ENCODE assay signal across 8 cellular contexts in genomic region chr3:111676177-111677021, GRCh38. TPM values are rescaled to one million over a fixed set of nuclear protein-coding genes. Genes with fewer than 3 reads are reported as not detected.
DNase-seq lines count a peak whose midpoint lies in the region; ATAC-seq and TF ChIP-seq lines count a peak whose summit lies in the region.

No MANE protein-coding gene starts in this region.

- H3K27me3 Mint-ChIP-seq in glutamatergic neuron (ENCODE audit: unreplicated experiment): peaks cover 3% of the 10 kb centered on the region

- peak overlapping the region; percentile 22; the same call in 1 of the 2 replicates for H3K27ac ChIP-seq in ACC112 (ENCODE audit: low read depth, low read length)
- no peak overlapping the region for H3K27ac ChIP-seq in SJSA1

- no peaks in the 10 kb centered on the region for H3K36me3 ChIP-seq in ACC112 (ENCODE audit: insufficient read depth, low read length)
- H3K36me3 ChIP-seq in SJSA1: no peaks in the 10 kb centered on the region

- no peaks in the 10 kb centered on the region for H3K27me3 ChIP-seq in ACC112 (ENCODE audit: insufficient read depth, low read length)
- no peaks in the 10 kb centered on the region for H3K27me3 ChIP-seq in SJSA1 (replicated peaks)

- H3K27ac Mint-ChIP-seq in glutamatergic neuron (ENCODE audit: unreplicated experiment): peak overlapping the region; percentile 99

- DNase-seq in SJSA1 (ENCODE audit: low read depth in 1 of 2, low spot score in 2 of 2) (peak; percentile 54 to 95), glutamatergic neuron (no peak), NCI-H446 treated with DMSO at 0.1 percent for 48 hours (lab: John Stamatoyannopoulos, UW) (no peak), SIG-M5 treated with dmso at 0.1 percent for 504 hours (lab: John Stamatoyannopoulos, UW; ENCODE audit: unreplicated experiment) (no peak), islet precursor cell (no peak)

- H3K4me1 Mint-ChIP-seq in glutamatergic neuron (ENCODE audit: low read depth, unreplicated experiment): peaks cover 24% of the 10 kb centered on the region

- no peaks in the 10 kb centered on the region for H3K79me2 ChIP-seq in ACC112 (ENCODE audit: control insufficient read depth, insufficient read depth, low read length, unreplicated experiment)

- H3K4me3 Mint-ChIP-seq in glutamatergic neuron (ENCODE audit: unreplicated experiment): peak overlapping the region; percentile 95

- peak; percentile 27 for ATAC-seq in GM21786 (IDR thresholded peaks at IDR 0.05; ENCODE audit: unreplicated experiment)
- no peak for ATAC-seq in HG02885 (IDR thresholded peaks at IDR 0.05; ENCODE audit: poor library complexity, unreplicated experiment)

- H3K36me3 Mint-ChIP-seq in glutamatergic neuron (ENCODE audit: unreplicated experiment): no peaks in the 10 kb centered on the region

- H3K4me3 ChIP-seq in ACC112 (ENCODE audit: low read depth, low read length): peak overlapping the region; percentile 80
- no peak overlapping the region for H3K4me3 ChIP-seq in SJSA1

- H3K9me3 ChIP-seq in SJSA1 (replicated peaks): no peaks in the 10 kb centered on the region

- peaks cover 12% of the 10 kb centered on the region for H3K9me3 Mint-ChIP-seq in glutamatergic neuron (ENCODE audit: unreplicated experiment)

- no peak for TF ChIP-seq CTCF in glutamatergic neuron (IDR thresholded peaks at IDR 0.05; ENCODE audit: partially characterized antibody, unreplicated experiment)

- H2AFZ ChIP-seq in ACC112 (ENCODE audit: low read length, unreplicated experiment): peak overlapping the region; percentile 50

- H3K4me1 ChIP-seq in ACC112 (ENCODE audit: control insufficient read depth, insufficient read depth, low read length, unreplicated experiment) (peaks cover 28% of the 10 kb centered on the region), SJSA1 (replicated peaks) (peaks cover 34% of the 10 kb centered on the region)

RNA-seq across cellular contexts. Expression of gene PLCXD2, which starts 1.9 kb away (rescaled TPM):
- total RNA-seq in SJSA1 (2014; rRNA removed; shearing (Covaris generic)): 0.32 TPM in 1 of 2 replicates, not detected in the other
- total RNA-seq in glutamatergic neuron (ENCODE audit: unreplicated experiment): 13.1 TPM

Comparison
In these comparisons a context has a peak if more than half of its experiments do, and no peak if none do; other contexts are left out.
1. DNase-seq: peak in SJSA1 (2 of 2); none in glutamatergic neuron (single experiment), NCI-H446 treated with DMSO at 0.1 percent for 48 hours (single experiment), SIG-M5 treated with dmso at 0.1 percent for 504 hours (single experiment) and islet precursor cell (single experiment).
2. RNA of gene PLCXD2, which starts 1.9 kb away (total RNA-seq): 13.1 TPM in glutamatergic neuron (single experiment); 0.32 TPM in SJSA1; every median in the first group is over 10 times any median in the second.